Comparison of ENCODE assay signal across 22 cellular contexts in genomic region chr14:96067985-96068930, GRCh38. TPM values are rescaled to one million over a fixed set of nuclear protein-coding genes. Genes with fewer than 3 reads are reported as not detected.
DNase-seq lines count a peak whose midpoint lies in the region; ATAC-seq, FAIRE-seq and TF ChIP-seq lines count a peak whose summit lies in the region.
"Had no signal": no experiment of that assay in that cellular context is flagged by ENCODE, and none has a peak within 500 bp of the region (broad histone marks: within the 10 kb centered on the region; RNA-seq: fewer than 3 reads in every experiment).

No MANE protein-coding gene starts in this region.

- TF ChIP-seq RAD21 in K562 (CRISPR knock-in tag; conservative IDR thresholded peaks at IDR 0.05 in 1 of 2, IDR thresholded peaks at IDR 0.05 in 1 of 2) = no peak

- H4K20me1 ChIP-seq in K562 (replicated peaks; ENCODE audit: control insufficient read depth, insufficient read depth, low read length) = no peaks in the 10 kb centered on the region

- no peaks in the 10 kb centered on the region for H3K36me3 ChIP-seq in K562 (ENCODE audit: control insufficient read depth, insufficient read depth, low read length)
- no peaks in the 10 kb centered on the region for H3K36me3 ChIP-seq in uterus
- no peaks in the 10 kb centered on the region for H3K36me3 ChIP-seq in effector memory CD4-positive, alpha-beta T cell (ENCODE audit: control insufficient read depth, insufficient read depth, low read length)
- H3K36me3 ChIP-seq: MG63, SJSA1 had no signal

- H3K9me1 ChIP-seq in K562 (ENCODE audit: control insufficient read depth, insufficient read depth, low read length) = no peaks in the 10 kb centered on the region

- WGBS in K562 (ENCODE audit: insufficient coverage, low coverage, missing lambda C conversion rate) = under 1% methylated on average over 17 of the region's 19 CpGs

- H3K4me1 ChIP-seq in K562 (replicated peaks in 1 of 2; ENCODE audit: control insufficient read depth in 2 of 2, insufficient read depth in 2 of 2, low read length in 2 of 2) (no peaks in the 10 kb centered on the region), uterus (no peaks in the 10 kb centered on the region)
- H3K4me1 ChIP-seq in effector memory CD4-positive, alpha-beta T cell (ENCODE audit: control insufficient read depth, insufficient read depth, low read length, poor library complexity, severe bottlenecking) = no peaks in the 10 kb centered on the region
- H3K4me1 ChIP-seq: SJSA1 had no signal

- H2AFZ ChIP-seq in K562 (ENCODE audit: low read depth, low read length) = no peak overlapping the region

- H3K9me3 ChIP-seq in K562 (replicated peaks; ENCODE audit: control insufficient read depth, insufficient read depth, low read depth, low read length) (no peaks in the 10 kb centered on the region), uterus (no peaks in the 10 kb centered on the region)
- no peaks in the 10 kb centered on the region for H3K9me3 ChIP-seq in effector memory CD4-positive, alpha-beta T cell (ENCODE audit: control insufficient read depth, low read length)
- H3K9me3 ChIP-seq: MG63, SJSA1 had no signal

- CTCF ChIA-PET in K562 (lab: Yijun Ruan, JAX; ENCODE audit: low intra/inter-chr PET ratio) = no interaction called here

- H3K27me3 Mint-ChIP-seq in activated T-cell treated with anti-CD3 and anti-CD28 coated beads, Interleukin-2, amount 50 U/mL, for 24 hours = peaks cover 3% of the 10 kb centered on the region

- no peak for TF ChIP-seq EP300 in K562 (IDR thresholded peaks at IDR 0.05; ENCODE audit: low read length)

- no peak for TF ChIP-seq POLR2A in K562 (conservative IDR thresholded peaks at IDR 0.05)
- no peak for TF ChIP-seq POLR2A in uterus (IDR thresholded peaks at IDR 0.05)

- peaks cover 0 to 9% of the 10 kb centered on the region in 2 experiments; a peak in 1 of 5 replicates for H3K27me3 ChIP-seq in K562 (ENCODE audit: control insufficient read depth in 2 of 2, insufficient read depth in 2 of 2, low read length in 2 of 2)
- no peaks in the 10 kb centered on the region for H3K27me3 ChIP-seq in uterus
- peaks cover 2% of the 10 kb centered on the region for H3K27me3 ChIP-seq in effector memory CD4-positive, alpha-beta T cell (replicated peaks; ENCODE audit: control insufficient read depth, insufficient read depth, low read length, poor library complexity, severe bottlenecking)
- H3K27me3 ChIP-seq: MG63, SJSA1 had no signal

- FAIRE-seq in K562 (lab: Jason Lieb, UNC) = no peak
- FAIRE-seq: HTR-8/SVneo had no signal

- no peak overlapping the region for H3K27ac Mint-ChIP-seq in activated T-cell treated with anti-CD3 and anti-CD28 coated beads, Interleukin-2, amount 50 U/mL, for 24 hours
- H3K27ac Mint-ChIP-seq: B cell, HFFc6 had no signal

- no peaks in the 10 kb centered on the region for H3K9me3 Mint-ChIP-seq in activated T-cell treated with anti-CD3 and anti-CD28 coated beads, Interleukin-2, amount 50 U/mL, for 24 hours
- H3K9me3 Mint-ChIP-seq: HFFc6 had no signal

- DNase-seq in activated T-cell treated with anti-CD3 and anti-CD28 coated beads, Interleukin-2, amount 50 U/mL, for 24 hours = peak; percentile 5
- DNase-seq in activated T-cell treated with anti-CD3 and anti-CD28 coated beads, Interleukin-2, amount 50 U/mL, for 1 hour = no peak
- DNase-seq in K562 (ENCODE audit: extremely low read depth in 1 of 4, low spot score in 3 of 4) (no peak), head of caudate nucleus (peak in 36 of 42 donors; percentile 19 to 89 (median 58)), sciatic nerve (ENCODE audit: low spot score) (peak; percentile 27), NCI-H2227 treated with DMSO at 0.1 percent for 48 hours (lab: John Stamatoyannopoulos, UW) (no peak), uterus (no peak)
- no peak for DNase-seq in effector memory CD4-positive, alpha-beta T cell
- DNase-seq: GDM1, H7, HFFc6, IMR-90, Kasumi-1, MG63, NCI-H1048, NCI-H1436, NCI-H1930, NCI-H345, NCI-H774 had no signal

- in situ Hi-C loops in K562 (cut with MboI) = no loop called here

- H3K4me2 ChIP-seq in K562 (ENCODE audit: insufficient read depth, low read length) = no peak overlapping the region

- H3K4me3 ChIP-seq in K562 = no peak overlapping the region
- H3K4me3 ChIP-seq in uterus = no peak overlapping the region
- H3K4me3 ChIP-seq in effector memory CD4-positive, alpha-beta T cell (ENCODE audit: insufficient read depth, low read depth, low read length, poor library complexity, severe bottlenecking) = no peak overlapping the region
- H3K4me3 ChIP-seq: MG63, SJSA1 had no signal

- POLR2A ChIA-PET in K562 (lab: Yijun Ruan, JAX) = no interaction called here

- H3K27ac ChIP-seq in K562 (ENCODE audit: extremely low read depth, low read depth, low read length) (no peak overlapping the region), uterus (no peak overlapping the region)
- H3K27ac ChIP-seq in effector memory CD4-positive, alpha-beta T cell (ENCODE audit: insufficient read depth, low read length, poor library complexity, severe bottlenecking) = no peak overlapping the region
- H3K27ac ChIP-seq: SJSA1 had no signal

- ATAC-seq in K562 (no peak), sciatic nerve (no peak)

- H3K4me1 Mint-ChIP-seq in activated T-cell treated with anti-CD3 and anti-CD28 coated beads, Interleukin-2, amount 50 U/mL, for 24 hours (ENCODE audit: low read depth) = peaks cover 3% of the 10 kb centered on the region
- H3K4me1 Mint-ChIP-seq: B cell had no signal

- no peak overlapping the region for H3K4me3 Mint-ChIP-seq in activated T-cell treated with anti-CD3 and anti-CD28 coated beads, Interleukin-2, amount 50 U/mL, for 24 hours
- H3K4me3 Mint-ChIP-seq: B cell, HFFc6 had no signal

- no peak overlapping the region; a peak in 1 of 4 replicates for H3K9ac ChIP-seq in K562 (ENCODE audit: insufficient read depth in 1 of 2, low read depth in 2 of 2, low read length in 2 of 2)

- intact Hi-C loops in K562 (cut with micrococcal nuclease) = no loop called here
- intact Hi-C loops in head of caudate nucleus (cut with DNase I) = no loop called here
- intact Hi-C loops in sciatic nerve (cut with DNase I) = no loop called here
- intact Hi-C loops in uterus (cut with DNase I; ENCODE audit: low total_unique reads) = no loop called here

- TF ChIP-seq CTCF in K562 (IDR thresholded peaks at IDR 0.05 in 2 of 3, conservative IDR thresholded peaks at IDR 0.05 in 1 of 3; ENCODE audit: insufficient read depth in 2 of 3, low read depth in 1 of 3, low read length in 3 of 3) (no peak), uterus (IDR thresholded peaks at IDR 0.05) (no peak)

- H3K79me2 ChIP-seq in K562 (ENCODE audit: control insufficient read depth, insufficient read depth, low read length) = no peaks in the 10 kb centered on the region

- H3K36me3 Mint-ChIP-seq in activated T-cell treated with anti-CD3 and anti-CD28 coated beads, Interleukin-2, amount 50 U/mL, for 24 hours (ENCODE audit: low read depth) = no peaks in the 10 kb centered on the region

- no TSS peak for BruUV-seq in K562 (replicated peaks; lab: Mats Ljungman, UMichigan)

TF ChIP-seq in K562, 482 proteins besides CTCF, POLR2A, EP300 and RAD21:
- TF ChIP-seq EGR1 (conservative IDR thresholded peaks at IDR 0.05) = 0 out of 2 replicates have a peak, but pooled peaks have one; percentile 5
- TF ChIP-seq HNRNPH1 (optimal IDR thresholded peaks at IDR 0.05; ENCODE audit: low read depth, low read length) = no peak

RNA-seq across cellular contexts. Expression of gene C14orf132, which starts 29.1 kb away (rescaled TPM):
- total RNA-seq in K562 (2011; cell fraction: chromatin; rRNA removed; ENCODE audit: low replicate concordance) = 0.05 TPM in 1 of 2 replicates, not detected in the other
- not detected in 2 replicates for total RNA-seq in K562 (2011; cell fraction: nucleolus; rRNA removed)
- total RNA-seq in K562 (2011; cell fraction: nucleoplasm; rRNA removed) = not detected in 2 replicates
- total RNA-seq in K562 (2014; rRNA removed) = not detected in 2 replicates
- total RNA-seq in K562 (2014; rRNA removed; fragmentation: Illumina TruSeq; extraction: Trizol) = not detected in 2 replicates
- total RNA-seq in K562 (2015; rRNA removed; fragmentation: Illumina TruSeq; extraction: Trizol) = not detected in 2 replicates
- total RNA-seq in K562 (2021) = 0.04 TPM in 1 of 2 replicates, not detected in the other
- polyA plus RNA-seq in K562 (2011; rRNA removed) = not detected in 2 replicates
- not detected in 2 replicates for polyA plus RNA-seq in K562 (2011; cell fraction: cytosol; rRNA removed)
- polyA plus RNA-seq in K562 (2011; cell fraction: nucleus; rRNA removed) = not detected in 2 replicates
- not detected in 2 replicates for polyA plus RNA-seq in K562 (2012)
- not detected in 2 replicates for polyA plus RNA-seq in K562 (2014; fragmentation: Illumina TruSeq; extraction: Trizol)
- not detected for polyA plus RNA-seq in K562 (2014; fragmentation: Nextera tagmentation; extraction: Ambion mirVana)
- 0.04 TPM in 1 of 2 replicates, not detected in the other for polyA plus RNA-seq in K562 (2014; rRNA removed)
- not detected in 2 replicates for polyA minus RNA-seq in K562 (2011; rRNA and poly(A)+ RNA removed)
- not detected in 2 replicates for polyA minus RNA-seq in K562 (2011; cell fraction: cytosol; rRNA and poly(A)+ RNA removed)
- polyA minus RNA-seq in K562 (2011; cell fraction: nucleus; rRNA and poly(A)+ RNA removed) = not detected in 2 replicates
- total RNA-seq in sciatic nerve = 18.7 TPM
- total RNA-seq in uterus = 10 to 100 TPM; 10.5 to 60.1 (median 16.0) TPM

Comparison
In these comparisons a context has a peak if more than half of its experiments do, and no peak if none do; other contexts are left out.
1. DNase-seq: peak in activated T-cell treated with anti-CD3 and anti-CD28 coated beads, Interleukin-2, amount 50 U/mL, for 24 hours (single experiment), head of caudate nucleus (36 of 42) and sciatic nerve (single experiment); none in activated T-cell treated with anti-CD3 and anti-CD28 coated beads, Interleukin-2, amount 50 U/mL, for 1 hour (single experiment), K562 (0 of 4), NCI-H2227 treated with DMSO at 0.1 percent for 48 hours (single experiment), uterus (0 of 2) and effector memory CD4-positive, alpha-beta T cell (0 of 3).
2. RNA of gene C14orf132, which starts 29.1 kb away (total RNA-seq): 18.7 TPM in sciatic nerve (single experiment) and 10.5 to 60.1 TPM in uterus; 0.04 to 0.05 TPM in K562; every median in the first group is over 4 times any median in the second.